8 cellular contexts compared by ENCODE assay signal in the genomic region with DNA sequence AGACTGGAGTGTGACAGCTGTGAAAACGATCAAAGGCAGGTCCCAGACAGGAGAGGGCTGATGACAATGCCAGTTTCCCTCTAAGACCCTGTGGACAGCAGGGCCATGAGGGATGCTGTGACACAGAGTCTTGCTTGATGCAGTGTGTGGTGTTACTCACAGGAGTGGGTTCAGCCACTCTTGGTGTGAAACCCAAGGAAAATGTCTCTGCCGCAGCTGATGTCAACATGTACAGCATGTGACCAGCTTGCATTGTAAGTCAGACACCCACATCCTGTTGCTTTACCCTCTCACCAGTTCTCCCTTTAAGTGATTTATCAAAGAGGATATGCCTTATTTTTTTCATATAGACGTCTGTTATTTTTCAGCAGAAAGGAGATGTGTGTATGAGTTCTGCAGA.
DNase-seq lines count a peak whose midpoint lies in the region; ATAC-seq and TF ChIP-seq lines count a peak whose summit lies in the region.

No MANE protein-coding gene starts in this region.

- BruUV-seq in PC-9 (replicated peaks; lab: Mats Ljungman, UMichigan): no TSS peak

- CTCF ChIA-PET in PC-9 (lab: Charles Lee): no interaction called here

- no peaks in the 10 kb centered on the region for H3K79me2 ChIP-seq in PC-9 (ENCODE audit: low read depth)

- ATAC-seq in HG02610 (IDR thresholded peaks at IDR 0.05; ENCODE audit: unreplicated experiment) (peak; percentile 89), left ventricle myocardium superior (peak; percentile 47), HG03025 (IDR thresholded peaks at IDR 0.05; ENCODE audit: low FRiP score, unreplicated experiment) (no peak)

- POLR2A ChIA-PET in PC-9 (lab: Charles Lee; ENCODE audit: unreplicated experiment): no interaction called here

- H3K36me3 ChIP-seq in GM06990 (ENCODE audit: control insufficient read depth, insufficient read depth, low read length): no peaks in the 10 kb centered on the region
- no peaks in the 10 kb centered on the region for H3K36me3 ChIP-seq in PC-9 (ENCODE audit: low read depth)

- no peak overlapping the region for H2AFZ ChIP-seq in PC-9

- H3K27me3 ChIP-seq in GM06990 (replicated peaks; ENCODE audit: control insufficient read depth, insufficient read depth, low read length) (no peaks in the 10 kb centered on the region), PC-9 (ENCODE audit: insufficient read depth, low read depth) (no peaks in the 10 kb centered on the region)

- no peak overlapping the region for H3K4me3 ChIP-seq in GM06990 (replicated peaks; ENCODE audit: low read depth, low read length)
- H3K4me3 ChIP-seq in PC-9: no peak overlapping the region

- H3K9me2 ChIP-seq in PC-9 (ENCODE audit: insufficient read depth): no peaks in the 10 kb centered on the region

- H3K9me3 ChIP-seq in PC-9 (ENCODE audit: insufficient read depth, low read depth): no peaks in the 10 kb centered on the region

- no peaks in the 10 kb centered on the region for H3K4me1 ChIP-seq in PC-9 (replicated peaks; ENCODE audit: insufficient read depth)

- DNase-seq in GM06990 (ENCODE audit: extremely low read depth, insufficient read length): peak; percentile 4
- peak; percentile 78 for DNase-seq in NCI-H524 treated with DMSO at 0.1 percent for 48 hours (lab: John Stamatoyannopoulos, UW)
- DNase-seq in activated T-cell treated with anti-CD3 and anti-CD28 coated beads, Interleukin-2, amount 50 U/mL, for 1 hour: peak; percentile 77
- DNase-seq in left ventricle myocardium superior: no peak
- peak; percentile 57 to 81 (median 61) for DNase-seq in stimulated activated CD4-positive, alpha-beta T cell treated with anti-CD3 and anti-CD28 coated beads, TNF-alpha, amount 100 ng/mL, for 48 hours (ENCODE audit: low read depth in 3 of 3)
- no peak for DNase-seq in PC-9

- intact Hi-C loops in left ventricle myocardium superior (cut with micrococcal nuclease) (no loop called here), PC-9 (cut with micrococcal nuclease; ENCODE audit: unreplicated experiment) (no loop called here)

- no peak overlapping the region for H3K27ac ChIP-seq in PC-9

- no peaks in the 10 kb centered on the region for H3F3A ChIP-seq in PC-9 (ENCODE audit: insufficient read depth, low read depth)

- no peak overlapping the region for H3K4me2 ChIP-seq in PC-9

- H4K20me1 ChIP-seq in PC-9 (ENCODE audit: insufficient read depth): no peaks in the 10 kb centered on the region

- no peak for TF ChIP-seq CTCF in GM06990 (IDR thresholded peaks at IDR 0.05; ENCODE audit: insufficient read depth, low read length, poor library complexity, severe bottlenecking)
- no peak for TF ChIP-seq CTCF in PC-9 (conservative IDR thresholded peaks at IDR 0.05)

Comparison
In these comparisons a context has a peak if more than half of its experiments do, and no peak if none do; other contexts are left out.
1. DNase-seq: peak in GM06990 (single experiment), NCI-H524 treated with DMSO at 0.1 percent for 48 hours (single experiment), activated T-cell treated with anti-CD3 and anti-CD28 coated beads, Interleukin-2, amount 50 U/mL, for 1 hour (single experiment) and stimulated activated CD4-positive, alpha-beta T cell treated with anti-CD3 and anti-CD28 coated beads, TNF-alpha, amount 100 ng/mL, for 48 hours (3 of 3); none in left ventricle myocardium superior (single experiment) and PC-9 (0 of 2).